ENCODE assay signal across 14 cellular contexts in genomic region chr9:76644171-76644570, GRCh38.
DNase-seq lines count a peak whose midpoint lies in the region; ATAC-seq and FAIRE-seq lines count a peak whose summit lies in the region.
"Had no signal": no experiment of that assay in that cellular context is flagged by ENCODE, and none has a peak within 500 bp of the region (broad histone marks: within the 10 kb centered on the region; RNA-seq: fewer than 3 reads in every experiment).

No MANE protein-coding gene starts in this region.

- no peaks in the 10 kb centered on the region for H3K36me3 ChIP-seq in rectal smooth muscle tissue (ENCODE audit: control insufficient read depth, insufficient read depth, low read length)

- H3K27me3 ChIP-seq in rectal smooth muscle tissue (ENCODE audit: control insufficient read depth, insufficient read depth, low read length), result no peaks in the 10 kb centered on the region

- no peak overlapping the region for H3K9ac ChIP-seq in rectal smooth muscle tissue (ENCODE audit: low read length)

- H3K4me1 ChIP-seq in rectal smooth muscle tissue (ENCODE audit: control insufficient read depth, insufficient read depth, low read length), result no peaks in the 10 kb centered on the region

- H3K4me3 ChIP-seq in rectal smooth muscle tissue (ENCODE audit: low read length), result no peak overlapping the region

- ATAC-seq in GM19043 (IDR thresholded peaks at IDR 0.05; ENCODE audit: low read depth, unreplicated experiment) (peak; percentile 10), HG02623 (IDR thresholded peaks at IDR 0.05; ENCODE audit: unreplicated experiment) (peak; percentile 15), HG03457 (IDR thresholded peaks at IDR 0.05; ENCODE audit: unreplicated experiment) (peak; percentile 18)
- ATAC-seq in activated CD4-positive, CD25-positive, alpha-beta regulatory T cell treated with anti-CD3 and anti-CD28 coated beads, Interleukin-2, amount 50 U/mL, for 24 hours, result no peak

- DNase-seq in NCI-H146 treated with DMSO at 0.1 percent for 48 hours (lab: John Stamatoyannopoulos, UW; ENCODE audit: unreplicated experiment), result no peak
- DNase-seq in activated T-cell treated with anti-CD3 and anti-CD28 coated beads, Interleukin-2, amount 50 U/mL, for 48 hours, result no peak
- DNase-seq in urothelium cell line (ENCODE audit: low spot score), result no peak
- DNase-seq: activated B cell treated with CpG ODN at 0.5 μM for 24 hours; activated naive CD8-positive, alpha-beta T cell treated with anti-CD3 and anti-CD28 coated beads, Interleukin-2, amount 10 ng/mL, durations not matched to agents 7 days and 5 days; activated T-cell treated with anti-CD3 and anti-CD28 coated beads for 4 hours; left cardiac atrium; naive thymus-derived CD4-positive, alpha-beta T cell; NCI-H2171 had no signal

- no peak for FAIRE-seq in urothelium cell line (lab: Jason Lieb, UNC)

- peak overlapping the region; percentile 1 for H3K27ac ChIP-seq in rectal smooth muscle tissue (ENCODE audit: low read depth, low read length)

Comparison
In these comparisons a context has a peak if more than half of its experiments do, and no peak if none do; other contexts are left out.
1. ATAC-seq: peak in GM19043 (single experiment), HG02623 (single experiment) and HG03457 (single experiment); none in activated CD4-positive, CD25-positive, alpha-beta regulatory T cell treated with anti-CD3 and anti-CD28 coated beads, Interleukin-2, amount 50 U/mL, for 24 hours (0 of 2).